28 cellular contexts compared by ENCODE assay signal in genomic region chr16:49846800-49847199, GRCh38. TPM values are rescaled to one million over a fixed set of nuclear protein-coding genes. Genes with fewer than 3 reads are reported as not detected.
"Had no signal": no experiment of that assay in that cellular context is flagged by ENCODE, and none has a peak within 500 bp of the region (broad histone marks: within the 10 kb centered on the region; RNA-seq: fewer than 3 reads in every experiment).

No MANE protein-coding gene starts in this region.

- ATAC-seq: activated naive CD4-positive, alpha-beta T cell treated with anti-CD3 and anti-CD28 coated beads, Interleukin-2, amount 50 U/mL, for 72 hours; activated T-cell treated with anti-CD3 and anti-CD28 coated beads, Interleukin-2, amount 50 U/mL, for 72 hours; effector memory CD8-positive, alpha-beta T cell; foreskin keratinocyte; gastrocnemius medialis; heart right ventricle had no signal

- H3K27ac Mint-ChIP-seq: activated CD4-positive, alpha-beta memory T cell treated with anti-CD3 and anti-CD28 coated beads, Interleukin-2, amount 10 ng/mL, durations not matched to agents 7 days and 5 days; activated CD4-positive, alpha-beta T cell treated with anti-CD3 and anti-CD28 coated beads, Interleukin-2, amount 10 ng/mL, durations not matched to agents 7 days and 5 days; activated naive CD4-positive, alpha-beta T cell treated with anti-CD3 and anti-CD28 coated beads, Interleukin-2, amount 10 ng/mL, durations not matched to agents 7 days and 5 days; activated naive CD4-positive, alpha-beta T cell treated with anti-CD3 and anti-CD28 coated beads, Interleukin-2, amount 50 U/mL, for 72 hours; activated naive CD8-positive, alpha-beta T cell treated with anti-CD3 and anti-CD28 coated beads, Interleukin-2, amount 10 ng/mL, durations not matched to agents 7 days and 5 days; activated T-cell treated with anti-CD3 and anti-CD28 coated beads, Interleukin-2, amount 50 U/mL, for 24 hours; activated T-cell treated with anti-CD3 and anti-CD28 coated beads, Interleukin-2, amount 50 U/mL, for 72 hours; effector memory CD8-positive, alpha-beta T cell had no signal

- DNase-seq: activated CD4-positive, alpha-beta memory T cell treated with anti-CD3 and anti-CD28 coated beads, Interleukin-2, amount 10 ng/mL, durations not matched to agents 7 days and 5 days; activated CD4-positive, alpha-beta T cell treated with anti-CD3 and anti-CD28 coated beads for 1 hour; activated CD4-positive, alpha-beta T cell treated with anti-CD3 and anti-CD28 coated beads for 4 hours; activated CD4-positive, alpha-beta T cell treated with anti-CD3 and anti-CD28 coated beads, Interleukin-2, amount 10 ng/mL, durations not matched to agents 7 days and 5 days; activated CD4-positive, alpha-beta T cell treated with anti-CD3 and anti-CD28 coated beads, Interleukin-2, amount 50 U/mL, for 4 hours; activated CD8-positive, alpha-beta memory T cell treated with anti-CD3 and anti-CD28 coated beads, Interleukin-2, amount 50 U/mL, for 48 hours; activated gamma-delta T cell; activated naive CD4-positive, alpha-beta T cell; activated naive CD4-positive, alpha-beta T cell treated with anti-CD3 and anti-CD28 coated beads, Interleukin-2, amount 10 ng/mL, durations not matched to agents 7 days and 5 days; activated naive CD8-positive, alpha-beta T cell treated with anti-CD3 and anti-CD28 coated beads, Interleukin-2, amount 10 ng/mL, durations not matched to agents 7 days and 5 days; activated T-cell treated with anti-CD3 and anti-CD28 coated beads for 4 hours; activated T-cell treated with anti-CD3 and anti-CD28 coated beads, Interleukin-2, amount 50 U/mL, for 24 hours; activated T-cell treated with anti-CD3 and anti-CD28 coated beads, Interleukin-2, amount 50 U/mL, for 72 hours; brain microvascular endothelial cell; cortex of kidney; dermis blood vessel endothelial cell; effector CD4-positive, alpha-beta T cell; effector memory CD8-positive, alpha-beta T cell; erythroblast; foreskin keratinocyte; gastrocnemius medialis; heart right ventricle; T-helper 2 cell had no signal

- H2AFZ ChIP-seq: hepatocyte had no signal

- H3K4me2 ChIP-seq: hepatocyte had no signal

- H3K9me3 ChIP-seq: ascending aorta, esophagus muscularis mucosa, gastrocnemius medialis, heart right ventricle had no signal

- H3K4me1 ChIP-seq: ascending aorta, foreskin keratinocyte had no signal

- H3K27ac ChIP-seq: ascending aorta, brain microvascular endothelial cell, esophagus muscularis mucosa, foreskin keratinocyte, gastrocnemius medialis, heart right ventricle, hepatocyte had no signal

- H3K9me3 Mint-ChIP-seq: activated CD4-positive, alpha-beta memory T cell treated with anti-CD3 and anti-CD28 coated beads, Interleukin-2, amount 10 ng/mL, durations not matched to agents 7 days and 5 days; activated CD4-positive, alpha-beta T cell treated with anti-CD3 and anti-CD28 coated beads, Interleukin-2, amount 10 ng/mL, durations not matched to agents 7 days and 5 days; activated naive CD4-positive, alpha-beta T cell treated with anti-CD3 and anti-CD28 coated beads, Interleukin-2, amount 10 ng/mL, durations not matched to agents 7 days and 5 days; activated naive CD4-positive, alpha-beta T cell treated with anti-CD3 and anti-CD28 coated beads, Interleukin-2, amount 50 U/mL, for 72 hours; activated naive CD8-positive, alpha-beta T cell treated with anti-CD3 and anti-CD28 coated beads, Interleukin-2, amount 10 ng/mL, durations not matched to agents 7 days and 5 days; activated T-cell treated with anti-CD3 and anti-CD28 coated beads, Interleukin-2, amount 50 U/mL, for 24 hours; activated T-cell treated with anti-CD3 and anti-CD28 coated beads, Interleukin-2, amount 50 U/mL, for 72 hours; central memory CD8-positive, alpha-beta T cell; effector memory CD8-positive, alpha-beta T cell had no signal

- H3K4me1 Mint-ChIP-seq: activated CD4-positive, alpha-beta memory T cell treated with anti-CD3 and anti-CD28 coated beads, Interleukin-2, amount 10 ng/mL, durations not matched to agents 7 days and 5 days; activated CD4-positive, alpha-beta T cell treated with anti-CD3 and anti-CD28 coated beads, Interleukin-2, amount 10 ng/mL, durations not matched to agents 7 days and 5 days; activated naive CD4-positive, alpha-beta T cell treated with anti-CD3 and anti-CD28 coated beads, Interleukin-2, amount 10 ng/mL, durations not matched to agents 7 days and 5 days; activated naive CD8-positive, alpha-beta T cell treated with anti-CD3 and anti-CD28 coated beads, Interleukin-2, amount 10 ng/mL, durations not matched to agents 7 days and 5 days; central memory CD8-positive, alpha-beta T cell had no signal

- H3K27me3 ChIP-seq: ascending aorta, brain microvascular endothelial cell, esophagus muscularis mucosa, gastrocnemius medialis, hepatocyte had no signal

- H3K4me3 ChIP-seq: ascending aorta, esophagus muscularis mucosa, gastrocnemius medialis, heart right ventricle, hepatocyte had no signal

- H3K36me3 Mint-ChIP-seq: activated naive CD4-positive, alpha-beta T cell treated with anti-CD3 and anti-CD28 coated beads, Interleukin-2, amount 10 ng/mL, durations not matched to agents 7 days and 5 days; activated naive CD4-positive, alpha-beta T cell treated with anti-CD3 and anti-CD28 coated beads, Interleukin-2, amount 50 U/mL, for 72 hours; activated naive CD8-positive, alpha-beta T cell treated with anti-CD3 and anti-CD28 coated beads, Interleukin-2, amount 10 ng/mL, durations not matched to agents 7 days and 5 days had no signal

- H3K4me3 Mint-ChIP-seq: activated CD4-positive, alpha-beta memory T cell treated with anti-CD3 and anti-CD28 coated beads, Interleukin-2, amount 10 ng/mL, durations not matched to agents 7 days and 5 days; activated CD4-positive, alpha-beta T cell treated with anti-CD3 and anti-CD28 coated beads, Interleukin-2, amount 10 ng/mL, durations not matched to agents 7 days and 5 days; activated naive CD4-positive, alpha-beta T cell treated with anti-CD3 and anti-CD28 coated beads, Interleukin-2, amount 10 ng/mL, durations not matched to agents 7 days and 5 days; activated naive CD8-positive, alpha-beta T cell treated with anti-CD3 and anti-CD28 coated beads, Interleukin-2, amount 10 ng/mL, durations not matched to agents 7 days and 5 days; activated T-cell treated with anti-CD3 and anti-CD28 coated beads, Interleukin-2, amount 50 U/mL, for 24 hours; activated T-cell treated with anti-CD3 and anti-CD28 coated beads, Interleukin-2, amount 50 U/mL, for 72 hours; central memory CD8-positive, alpha-beta T cell; effector memory CD8-positive, alpha-beta T cell had no signal

- H3K36me3 ChIP-seq: ascending aorta, brain microvascular endothelial cell, gastrocnemius medialis had no signal

RNA-seq across cellular contexts. Expression of gene ZNF423, which starts 9.1 kb away (rescaled TPM):
- total RNA-seq: activated CD4-positive, alpha-beta memory T cell treated with anti-CD3 and anti-CD28 coated beads, Interleukin-2, amount 10 ng/mL, durations not matched to agents 7 days and 5 days; activated CD4-positive, alpha-beta T cell treated with anti-CD3 and anti-CD28 coated beads, Interleukin-2, amount 10 ng/mL, durations not matched to agents 7 days and 5 days; activated T-cell treated with anti-CD3 and anti-CD28 coated beads, Interleukin-2, amount 50 U/mL, for 72 hours had no signal
- polyA plus RNA-seq: foreskin keratinocyte had no signal
